Comparison of ENCODE assay signal across 8 cellular contexts in the genomic region with DNA sequence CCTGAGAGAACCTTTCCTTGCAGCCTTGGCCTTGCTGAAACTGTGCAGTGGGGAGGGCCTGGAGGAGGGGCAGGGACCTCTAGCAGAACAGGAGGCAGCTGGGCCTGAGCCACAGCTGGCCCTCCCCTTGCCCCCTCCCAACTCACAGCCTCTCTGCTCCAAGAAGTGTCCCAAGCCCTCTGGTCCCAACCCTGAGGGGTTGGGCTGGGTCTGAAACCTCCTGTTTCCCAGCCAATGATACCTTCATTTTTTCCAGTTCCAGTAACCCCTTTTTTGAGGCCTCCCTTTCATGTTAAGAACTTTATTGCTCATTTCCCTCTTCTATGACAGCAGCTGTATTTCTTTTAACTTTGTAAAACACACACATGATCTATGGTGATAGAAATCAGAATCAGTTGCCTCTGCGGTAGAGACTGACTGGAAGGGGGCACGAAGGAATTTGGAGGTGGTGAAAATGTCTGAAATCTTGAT. TPM values are rescaled to one million over a fixed set of nuclear protein-coding genes. Genes with fewer than 3 reads are reported as not detected.
DNase-seq lines count a peak whose midpoint lies in the region; ATAC-seq and TF ChIP-seq lines count a peak whose summit lies in the region.

No MANE protein-coding gene starts in this region.

- peak; percentile 62 for DNase-seq in activated effector memory CD4-positive, alpha-beta T cell treated with anti-CD3 and anti-CD28 coated beads, Interleukin-2, amount 50 U/mL, for 16 hours
- no peak for DNase-seq in activated effector memory CD4-positive, alpha-beta T cell treated with Interleukin-2 at 50 U/mL for 16 hours
- no peak for DNase-seq in mesothelial cell of epicardium (ENCODE audit: low spot score in 2 of 2, unreplicated experiment in 2 of 2)
- peak; percentile 46 for DNase-seq in upper lobe of right lung
- no peak for DNase-seq in activated CD4-positive, CD25-positive, alpha-beta regulatory T cell treated with anti-CD3 and anti-CD28 coated beads, Interleukin-2, amount 50 U/mL, for 72 hours
- DNase-seq in HT-29 (ENCODE audit: low spot score) = no peak
- DNase-seq in cerebellar cortex (ENCODE audit: low spot score) = no peak

- peak overlapping the region; percentile 70 for H3K4me3 Mint-ChIP-seq in activated naive CD8-positive, alpha-beta T cell
- peak overlapping the region; percentile 17 for H3K4me3 Mint-ChIP-seq in mesothelial cell of epicardium

- no peaks in the 10 kb centered on the region for H3K36me3 Mint-ChIP-seq in activated naive CD8-positive, alpha-beta T cell
- H3K36me3 Mint-ChIP-seq in mesothelial cell of epicardium = no peaks in the 10 kb centered on the region

- no peaks in the 10 kb centered on the region for H3K9me3 Mint-ChIP-seq in activated naive CD8-positive, alpha-beta T cell (ENCODE audit: low read depth)
- H3K9me3 Mint-ChIP-seq in mesothelial cell of epicardium = no peaks in the 10 kb centered on the region

- H3K27ac Mint-ChIP-seq in activated naive CD8-positive, alpha-beta T cell = peak overlapping the region; percentile 86
- H3K27ac Mint-ChIP-seq in mesothelial cell of epicardium = peak overlapping the region; percentile 89

- H3K4me3 ChIP-seq in upper lobe of right lung = peak overlapping the region; percentile 20

- peaks cover 43% of the 10 kb centered on the region for H3K4me1 ChIP-seq in upper lobe of right lung

- intact Hi-C loops in upper lobe of right lung (cut with DNase I) = no loop called here

- ATAC-seq in upper lobe of right lung = no peak

- no peaks in the 10 kb centered on the region for H3K36me3 ChIP-seq in upper lobe of right lung

- peaks cover 67% of the 10 kb centered on the region for H3K4me1 Mint-ChIP-seq in activated naive CD8-positive, alpha-beta T cell (ENCODE audit: low read depth)
- peaks cover 42% of the 10 kb centered on the region for H3K4me1 Mint-ChIP-seq in mesothelial cell of epicardium

- no peaks in the 10 kb centered on the region for H3K27me3 ChIP-seq in upper lobe of right lung

- TF ChIP-seq CTCF in mesothelial cell of epicardium (IDR thresholded peaks at IDR 0.05; ENCODE audit: unreplicated experiment) = no peak
- no peak for TF ChIP-seq CTCF in upper lobe of right lung (IDR thresholded peaks at IDR 0.05)

- H3K27me3 Mint-ChIP-seq in activated naive CD8-positive, alpha-beta T cell = no peaks in the 10 kb centered on the region
- peaks cover 11% of the 10 kb centered on the region for H3K27me3 Mint-ChIP-seq in mesothelial cell of epicardium (ENCODE audit: low read depth)

- peak overlapping the region; percentile 85 for H3K27ac ChIP-seq in upper lobe of right lung

- no peaks in the 10 kb centered on the region for H3K9me3 ChIP-seq in upper lobe of right lung

RNA-seq across cellular contexts. Expression of gene ARMC12, which starts 17.9 kb away (rescaled TPM):
- 3.3 to 4.9 TPM (median 4.2 TPM) in 3 replicates for total RNA-seq in mesothelial cell of epicardium
- 0.52 TPM for total RNA-seq in upper lobe of right lung
- not detected in 2 replicates for total RNA-seq in HT-29 (2014; rRNA removed; shearing (Covaris generic))

RNA-seq across cellular contexts. Expression of gene FKBP5, which starts 30.2 kb away (rescaled TPM):
- total RNA-seq in mesothelial cell of epicardium (7.3 to 7.6 TPM (median 7.3 TPM) in 3 replicates), upper lobe of right lung (142 TPM)
- 6.6 and 7.7 TPM in 2 replicates for total RNA-seq in HT-29 (2014; rRNA removed; shearing (Covaris generic))

RNA-seq across cellular contexts. Expression of gene CLPSL2, which starts 57.5 kb away (rescaled TPM):
- not detected in 3 replicates for total RNA-seq in mesothelial cell of epicardium
- total RNA-seq in upper lobe of right lung = not detected
- total RNA-seq in HT-29 (2014; rRNA removed; shearing (Covaris generic)) = not detected in 2 replicates

Comparison
In these comparisons a context has a peak if more than half of its experiments do, and no peak if none do; other contexts are left out.
1. DNase-seq: peak in activated effector memory CD4-positive, alpha-beta T cell treated with anti-CD3 and anti-CD28 coated beads, Interleukin-2, amount 50 U/mL, for 16 hours (single experiment) and upper lobe of right lung (single experiment); none in activated effector memory CD4-positive, alpha-beta T cell treated with Interleukin-2 at 50 U/mL for 16 hours (single experiment), mesothelial cell of epicardium (0 of 2), activated CD4-positive, CD25-positive, alpha-beta regulatory T cell treated with anti-CD3 and anti-CD28 coated beads, Interleukin-2, amount 50 U/mL, for 72 hours (single experiment), HT-29 (single experiment) and cerebellar cortex (single experiment).
2. RNA of gene FKBP5, which starts 30.2 kb away (total RNA-seq): 142 TPM in upper lobe of right lung (single experiment); 6.6 to 7.7 TPM in HT-29 and 7.3 to 7.6 TPM in mesothelial cell of epicardium; every median in the first group is over 10 times any median in the second.